Comparison of ENCODE assay signal across 8 cellular contexts in the genomic region with DNA sequence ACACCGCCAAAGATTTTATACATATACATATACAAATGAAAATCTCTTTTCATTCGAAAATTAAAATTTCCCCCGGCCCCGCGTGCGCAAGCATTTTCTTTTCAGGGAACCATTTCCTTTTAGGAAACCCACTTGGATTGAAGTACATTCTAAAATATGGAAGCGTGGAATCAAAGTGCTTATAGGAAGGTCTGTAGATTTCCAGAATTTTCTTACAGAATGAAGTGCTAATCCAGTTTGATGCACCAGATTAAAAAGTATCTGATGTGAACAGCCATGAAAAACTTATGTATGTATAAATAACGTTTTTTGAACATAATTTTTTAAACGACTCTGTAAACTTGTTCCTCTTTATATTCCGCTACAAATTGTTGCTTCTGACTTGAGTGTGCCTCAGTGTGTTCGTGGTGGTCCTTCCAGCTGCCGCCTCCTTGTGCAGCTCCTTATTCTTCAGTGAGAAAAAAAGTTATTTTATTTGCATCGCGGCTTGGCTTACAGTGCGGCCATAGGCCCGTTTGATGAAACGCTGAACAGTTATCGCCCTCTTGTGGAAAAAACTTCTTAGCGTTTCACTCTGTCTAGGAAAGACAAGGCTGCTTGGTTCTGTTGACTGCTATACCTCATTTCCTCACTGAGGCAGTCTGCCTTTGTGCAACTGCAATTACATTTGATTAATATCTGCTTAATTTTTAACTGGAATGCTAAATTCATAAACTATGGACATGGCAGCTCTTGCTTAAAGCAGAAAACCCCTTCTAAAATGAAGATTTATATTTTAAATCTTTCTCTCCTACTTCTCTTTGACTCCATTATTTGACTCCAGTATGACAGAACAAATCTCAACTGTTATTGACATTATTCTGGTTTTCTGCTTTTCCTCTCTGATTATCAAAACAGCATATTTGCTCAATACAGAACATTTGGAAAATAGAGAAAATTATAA. TPM values are rescaled to one million over a fixed set of nuclear protein-coding genes. Genes with fewer than 3 reads are reported as not detected.
DNase-seq lines count a peak whose midpoint lies in the region; TF ChIP-seq lines count a peak whose summit lies in the region.

No MANE protein-coding gene starts in this region.

- no peak overlapping the region for H3K23ac ChIP-seq in mesendoderm (ENCODE audit: low read length)

- no peak overlapping the region for H3K56ac ChIP-seq in mesendoderm (ENCODE audit: low read length)

- peaks cover 2% of the 10 kb centered on the region for H3K36me3 Mint-ChIP-seq in activated naive CD8-positive, alpha-beta T cell
- H3K36me3 Mint-ChIP-seq in activated naive CD8-positive, alpha-beta T cell treated with anti-CD3 and anti-CD28 coated beads for 36 hours = no peaks in the 10 kb centered on the region

- no peak overlapping the region for H2BK5ac ChIP-seq in mesendoderm (ENCODE audit: low read length)

- H4K8ac ChIP-seq in mesendoderm (ENCODE audit: low read depth, low read length) = no peak overlapping the region

- TF ChIP-seq CTCF in LNCAP (IDR thresholded peaks at IDR 0.05) = peak; percentile 74
- peak in 55 of 56 donors; percentile 24 to 84 (median 67) for TF ChIP-seq CTCF in dorsolateral prefrontal cortex (IDR thresholded peaks at IDR 0.05 in 54 of 56, conservative IDR thresholded peaks at IDR 0.05 in 2 of 56; ENCODE audit: low read depth in 1 of 56, partially characterized antibody in 56 of 56)

- H3K79me1 ChIP-seq in mesendoderm (ENCODE audit: low read length) = no peaks in the 10 kb centered on the region

- H3K4me1 ChIP-seq in mesendoderm (ENCODE audit: control insufficient read depth, low read depth, low read length) = no peaks in the 10 kb centered on the region

- no peaks in the 10 kb centered on the region for H3K9me3 Mint-ChIP-seq in activated naive CD8-positive, alpha-beta T cell (ENCODE audit: low read depth)
- peaks cover 7% of the 10 kb centered on the region for H3K9me3 Mint-ChIP-seq in activated naive CD8-positive, alpha-beta T cell treated with anti-CD3 and anti-CD28 coated beads for 36 hours

- H3K4me1 Mint-ChIP-seq in activated naive CD8-positive, alpha-beta T cell (ENCODE audit: low read depth) = peaks cover 10% of the 10 kb centered on the region
- peaks cover 5% of the 10 kb centered on the region for H3K4me1 Mint-ChIP-seq in activated naive CD8-positive, alpha-beta T cell treated with anti-CD3 and anti-CD28 coated beads for 36 hours

- no peak overlapping the region for H3K4ac ChIP-seq in mesendoderm (ENCODE audit: low read depth, low read length)

- no peaks in the 10 kb centered on the region for H3K79me2 ChIP-seq in mesendoderm (ENCODE audit: control insufficient read depth, insufficient read depth, low read length)

- peaks cover 59% of the 10 kb centered on the region for H3K27me3 Mint-ChIP-seq in activated naive CD8-positive, alpha-beta T cell
- peaks cover 82% of the 10 kb centered on the region for H3K27me3 Mint-ChIP-seq in activated naive CD8-positive, alpha-beta T cell treated with anti-CD3 and anti-CD28 coated beads for 36 hours

- no peaks in the 10 kb centered on the region for H3K36me3 ChIP-seq in H7 (replicated peaks; ENCODE audit: control insufficient read depth, insufficient read depth, low read length)
- H3K36me3 ChIP-seq in mesendoderm (ENCODE audit: control insufficient read depth, insufficient read depth, low read length) = no peaks in the 10 kb centered on the region

- DNase-seq in activated naive CD8-positive, alpha-beta T cell treated with anti-CD3 and anti-CD28 coated beads for 36 hours = no peak
- DNase-seq in H7 (peak; percentile 72), RPMI7951 (ENCODE audit: low read depth) (peak; percentile 63), dorsolateral prefrontal cortex (no peak), mesendoderm (peak; percentile 82)
- DNase-seq in activated CD4-positive, CD25-positive, alpha-beta regulatory T cell (lab: John Stamatoyannopoulos, UW) = no peak

- no peak overlapping the region for H4K5ac ChIP-seq in mesendoderm (ENCODE audit: low read length)

- no peak overlapping the region for H3K4me3 Mint-ChIP-seq in activated naive CD8-positive, alpha-beta T cell
- H3K4me3 Mint-ChIP-seq in activated naive CD8-positive, alpha-beta T cell treated with anti-CD3 and anti-CD28 coated beads for 36 hours = no peak overlapping the region

- H3K27me3 ChIP-seq in H7 (ENCODE audit: control insufficient read depth, insufficient read depth, low read length) = peaks cover 46% of the 10 kb centered on the region
- peaks cover 38 to 100% (median 98%) of the 10 kb centered on the region in 45 donors for H3K27me3 ChIP-seq in dorsolateral prefrontal cortex
- peaks cover 40% of the 10 kb centered on the region for H3K27me3 ChIP-seq in mesendoderm (ENCODE audit: insufficient read depth, low read length, poor library complexity)

- no peak overlapping the region for H3K9ac ChIP-seq in mesendoderm (ENCODE audit: low read length)

- no peak overlapping the region for H3K4me2 ChIP-seq in mesendoderm (ENCODE audit: low read length)

- H2BK15ac ChIP-seq in mesendoderm (replicated peaks; ENCODE audit: low read depth) = no peak overlapping the region

- no peak overlapping the region for H2AK5ac ChIP-seq in mesendoderm (ENCODE audit: low read length)

- H3K4me3 ChIP-seq in H7 (ENCODE audit: insufficient read depth, low read depth, low read length) (no peak overlapping the region), dorsolateral prefrontal cortex (no peak overlapping the region), mesendoderm (ENCODE audit: low read length) (no peak overlapping the region)

- H3K27ac ChIP-seq in dorsolateral prefrontal cortex = no peak overlapping the region
- H3K27ac ChIP-seq in mesendoderm (ENCODE audit: low read depth, low read length) = no peak overlapping the region

- H3K27ac Mint-ChIP-seq in activated naive CD8-positive, alpha-beta T cell = peak overlapping the region; percentile 51
- no peak overlapping the region for H3K27ac Mint-ChIP-seq in activated naive CD8-positive, alpha-beta T cell treated with anti-CD3 and anti-CD28 coated beads for 36 hours

- no peak overlapping the region for H2BK120ac ChIP-seq in mesendoderm (ENCODE audit: low read depth, low read length)

- WGBS in mesendoderm (ENCODE audit: extremely low coverage, insufficient coverage, low lambda C conversion rate) = no CpG with 5 or more reads among the region's 19 CpGs

- intact Hi-C loops in dorsolateral prefrontal cortex (cut with DNase I) = loop anchor here (10.0 kb wide), 2 partner anchors 729 to 859 kb away; no protein-coding TSS in a partner anchor

- no peak overlapping the region for H3K18ac ChIP-seq in mesendoderm (ENCODE audit: low read length)

RNA-seq across cellular contexts. Expression of a gene that starts 4.7 kb away (rescaled TPM):
- not detected for total RNA-seq in activated naive CD8-positive, alpha-beta T cell treated with anti-CD3 and anti-CD28 coated beads for 36 hours
- not detected in 2 replicates for total RNA-seq in H7 (2014; rRNA removed; shearing (Covaris generic))
- total RNA-seq in RPMI7951 (2014; rRNA removed; shearing (Covaris generic)) = 0.24 and 0.39 TPM in 2 replicates
- 1 to 10 TPM in 8 of 120 experiments, under 1 TPM in 100, not detected in 12; 0.18 to 1.6 (median 0.44) TPM for total RNA-seq in dorsolateral prefrontal cortex
- polyA plus RNA-seq in mesendoderm (2013, experiment 1 of 2) = 0.25 TPM
- polyA plus RNA-seq in mesendoderm (2013, experiment 2 of 2) = 0.28 TPM

Comparison
In these comparisons a context has a peak if more than half of its experiments do, and no peak if none do; other contexts are left out.
1. DNase-seq: peak in H7 (single experiment), RPMI7951 (single experiment) and mesendoderm (single experiment); none in activated naive CD8-positive, alpha-beta T cell treated with anti-CD3 and anti-CD28 coated beads for 36 hours (single experiment), dorsolateral prefrontal cortex (0 of 10) and activated CD4-positive, CD25-positive, alpha-beta regulatory T cell (0 of 4).